8 cellular contexts compared by ENCODE assay signal in the genomic region with DNA sequence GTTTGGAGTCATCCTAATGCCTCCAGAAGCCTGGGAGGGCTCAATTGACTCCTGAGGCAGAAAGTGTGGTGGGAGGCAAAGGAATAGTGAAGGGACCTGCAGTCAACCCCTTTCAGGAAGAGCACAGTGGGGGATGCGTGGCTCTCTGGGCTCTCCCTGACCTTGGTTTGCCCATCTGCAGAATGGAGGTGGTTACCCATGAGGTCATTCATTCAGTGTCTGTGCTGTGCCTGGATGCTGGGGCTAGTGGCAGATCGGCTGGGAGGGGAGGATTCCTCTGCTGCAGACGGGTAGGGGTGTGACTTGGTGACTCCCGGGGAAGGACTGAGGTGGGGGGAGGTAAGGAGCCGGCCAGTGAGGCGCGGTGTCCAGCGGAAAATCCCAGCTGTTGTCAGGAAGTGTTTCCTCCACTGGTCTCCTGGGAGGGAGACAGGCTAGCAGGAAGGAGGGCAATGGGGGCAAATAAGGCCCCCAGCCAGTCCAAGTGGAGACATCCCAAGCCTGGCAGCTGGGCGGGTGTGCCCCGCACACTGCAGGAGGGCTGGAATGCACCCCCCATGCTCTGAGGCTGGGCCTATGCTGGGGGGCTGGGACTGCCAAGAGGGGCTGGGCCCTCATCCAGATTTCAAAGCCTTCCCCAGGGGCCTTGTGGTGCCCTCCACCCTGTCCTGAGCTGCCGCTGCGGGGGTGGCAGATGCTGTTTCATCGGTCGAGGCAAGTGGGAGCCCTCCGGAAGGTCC. TPM values are rescaled to one million over a fixed set of nuclear protein-coding genes. Genes with fewer than 3 reads are reported as not detected.
DNase-seq lines count a peak whose midpoint lies in the region; ATAC-seq and TF ChIP-seq lines count a peak whose summit lies in the region.

No MANE protein-coding gene starts in this region.

- no peak for TF ChIP-seq CTCF in BJ (IDR thresholded peaks at IDR 0.05; ENCODE audit: insufficient read depth, low read depth, low read length)

- POLR2A ChIA-PET in BJ (lab: Charles Lee), result interaction anchor here (0.6 kb wide), 1 partner anchor 317 kb away, joined by 4 read pairs; no protein-coding TSS in a partner anchor
- POLR2A ChIA-PET in activated CD4-positive, alpha-beta T cell treated with anti-CD3 and anti-CD28 coated beads for 36 hours (lab: Charles Lee), result no interaction called here

- H3K27ac ChIP-seq in urinary bladder (ENCODE audit: low read depth), result peak overlapping the region; percentile 74

- peaks cover 34% of the 10 kb centered on the region for H3K4me1 Mint-ChIP-seq in central memory CD8-positive, alpha-beta T cell
- H3K4me1 Mint-ChIP-seq in activated CD4-positive, alpha-beta T cell treated with anti-CD3 and anti-CD28 coated beads for 36 hours, result no peaks in the 10 kb centered on the region

- peak overlapping the region; percentile 25 for H3K4me3 ChIP-seq in BJ (ENCODE audit: low read depth, low read length)
- H3K4me3 ChIP-seq in urinary bladder (ENCODE audit: low read depth, low read length), result peak overlapping the region; percentile 5

- H3K9me3 Mint-ChIP-seq in central memory CD8-positive, alpha-beta T cell, result no peaks in the 10 kb centered on the region
- no peaks in the 10 kb centered on the region for H3K9me3 Mint-ChIP-seq in activated CD4-positive, alpha-beta T cell treated with anti-CD3 and anti-CD28 coated beads for 36 hours (ENCODE audit: low read depth)

- WGBS in urinary bladder, result 21% methylated on average over 15 of the region's 15 CpGs

- H3K36me3 ChIP-seq in BJ (ENCODE audit: control insufficient read depth, insufficient read depth, low read length) (no peaks in the 10 kb centered on the region; the same call in none of the 2 replicates), urinary bladder (ENCODE audit: insufficient read depth) (no peaks in the 10 kb centered on the region)

- CTCF ChIA-PET in BJ (lab: Yijun Ruan, JAX), result interaction anchor here (1.0 to 3.1 kb wide), 7 partner anchors 11 to 106 kb away, joined by 3 to 19 read pairs (median 5); no protein-coding TSS in a partner anchor
- CTCF ChIA-PET in activated CD4-positive, alpha-beta T cell treated with anti-CD3 and anti-CD28 coated beads for 36 hours (lab: Charles Lee), result interaction anchor here (0.5 kb wide), 1 partner anchor 363 kb away, joined by 4 read pairs; no protein-coding TSS in a partner anchor

- peak overlapping the region; percentile 20 for H3K4me3 Mint-ChIP-seq in central memory CD8-positive, alpha-beta T cell
- no peak overlapping the region for H3K4me3 Mint-ChIP-seq in activated CD4-positive, alpha-beta T cell treated with anti-CD3 and anti-CD28 coated beads for 36 hours

- H3K4me1 ChIP-seq in urinary bladder (ENCODE audit: insufficient read depth), result peaks cover 6% of the 10 kb centered on the region

- no peak for DNase-seq in BJ (ENCODE audit: low read depth)
- DNase-seq in HuH-7 (ENCODE audit: low spot score), result peak; percentile 81
- DNase-seq in central memory CD8-positive, alpha-beta T cell (ENCODE audit: low spot score in 2 of 2), result no peak
- peak; percentile 46 for DNase-seq in medulla oblongata (ENCODE audit: extremely low spot score)
- DNase-seq in activated CD4-positive, alpha-beta T cell treated with anti-CD3 and anti-CD28 coated beads for 36 hours, result no peak
- no peak for DNase-seq in NCI-H1417 (lab: John Stamatoyannopoulos, UW)

- no peaks in the 10 kb centered on the region for H3K27me3 ChIP-seq in BJ (ENCODE audit: control insufficient read depth, insufficient read depth, low read length)

- no peaks in the 10 kb centered on the region for H3K27me3 Mint-ChIP-seq in central memory CD8-positive, alpha-beta T cell
- peaks cover 5% of the 10 kb centered on the region for H3K27me3 Mint-ChIP-seq in activated CD4-positive, alpha-beta T cell treated with anti-CD3 and anti-CD28 coated beads for 36 hours

- H3K27ac Mint-ChIP-seq in central memory CD8-positive, alpha-beta T cell (ENCODE audit: low read depth), result no peak overlapping the region
- H3K27ac Mint-ChIP-seq in activated CD4-positive, alpha-beta T cell treated with anti-CD3 and anti-CD28 coated beads for 36 hours, result no peak overlapping the region

- no peak for ATAC-seq in central memory CD8-positive, alpha-beta T cell (replicated peaks; ENCODE audit: extremely low read depth, poor library complexity, severe bottlenecking)
- no peak for ATAC-seq in activated CD4-positive, alpha-beta T cell treated with anti-CD3 and anti-CD28 coated beads for 36 hours
- ATAC-seq in GM21367 (IDR thresholded peaks at IDR 0.05; ENCODE audit: unreplicated experiment), result no peak

- H3K36me3 Mint-ChIP-seq in central memory CD8-positive, alpha-beta T cell (ENCODE audit: insufficient read depth), result no peaks in the 10 kb centered on the region
- no peaks in the 10 kb centered on the region for H3K36me3 Mint-ChIP-seq in activated CD4-positive, alpha-beta T cell treated with anti-CD3 and anti-CD28 coated beads for 36 hours (ENCODE audit: low read depth)

- intact Hi-C loops in activated CD4-positive, alpha-beta T cell treated with anti-CD3 and anti-CD28 coated beads for 36 hours (cut with DNase I, micrococcal nuclease), result no loop called here

RNA-seq across cellular contexts. Expression of a gene that starts 10.9 kb away (rescaled TPM):
- polyA plus RNA-seq in BJ (2011; rRNA removed) (36.5 and 50.4 TPM in 2 replicates), urinary bladder (28.2 TPM)
- 20.3 and 23.6 TPM in 2 replicates for polyA minus RNA-seq in BJ (2011; rRNA and poly(A)+ RNA removed)
- total RNA-seq in urinary bladder, result 28.0 TPM
- 1 to 10 TPM in 1 of 2 experiments, under 1 TPM in 1; 0.82 to 1.1 TPM for total RNA-seq in activated CD4-positive, alpha-beta T cell treated with anti-CD3 and anti-CD28 coated beads for 36 hours

Comparison
In these comparisons a context has a peak if more than half of its experiments do, and no peak if none do; other contexts are left out.
1. DNase-seq: peak in HuH-7 (single experiment) and medulla oblongata (single experiment); none in BJ (single experiment), central memory CD8-positive, alpha-beta T cell (0 of 2), activated CD4-positive, alpha-beta T cell treated with anti-CD3 and anti-CD28 coated beads for 36 hours (single experiment) and NCI-H1417 (0 of 3).
2. RNA of a gene that starts 10.9 kb away (total RNA-seq): 28.0 TPM in urinary bladder (single experiment); 0.82 to 1.1 TPM in activated CD4-positive, alpha-beta T cell treated with anti-CD3 and anti-CD28 coated beads for 36 hours; every median in the first group is over 10 times any median in the second.